ENCODE assay signal across 2 cellular contexts in the genomic region with DNA sequence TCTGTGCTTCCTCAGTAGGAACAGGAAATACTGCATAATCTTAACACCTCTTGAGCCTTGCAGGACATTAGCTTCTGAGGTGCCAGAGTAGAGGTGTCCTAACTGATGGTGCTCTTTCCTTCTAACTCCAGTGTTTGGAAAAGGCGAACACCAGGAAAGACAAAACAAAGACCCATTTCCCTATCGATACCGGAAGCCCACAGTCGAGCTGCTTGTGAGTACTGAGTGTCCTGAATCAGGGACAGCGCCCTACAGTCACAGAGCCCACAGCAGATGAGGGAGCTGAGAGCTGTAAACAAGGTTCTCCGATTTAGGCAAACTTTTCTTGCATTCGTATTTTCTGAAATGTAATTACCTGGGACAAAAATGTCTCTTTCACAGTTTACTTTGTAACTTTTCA.
TF ChIP-seq lines count a peak whose summit lies in the region.

No MANE protein-coding gene starts in this region.

TF ChIP-seq in Ishikawa, 13 proteins besides CTCF, POLR2A, EP300 and RAD21:
- TF ChIP-seq, protein P1, sequence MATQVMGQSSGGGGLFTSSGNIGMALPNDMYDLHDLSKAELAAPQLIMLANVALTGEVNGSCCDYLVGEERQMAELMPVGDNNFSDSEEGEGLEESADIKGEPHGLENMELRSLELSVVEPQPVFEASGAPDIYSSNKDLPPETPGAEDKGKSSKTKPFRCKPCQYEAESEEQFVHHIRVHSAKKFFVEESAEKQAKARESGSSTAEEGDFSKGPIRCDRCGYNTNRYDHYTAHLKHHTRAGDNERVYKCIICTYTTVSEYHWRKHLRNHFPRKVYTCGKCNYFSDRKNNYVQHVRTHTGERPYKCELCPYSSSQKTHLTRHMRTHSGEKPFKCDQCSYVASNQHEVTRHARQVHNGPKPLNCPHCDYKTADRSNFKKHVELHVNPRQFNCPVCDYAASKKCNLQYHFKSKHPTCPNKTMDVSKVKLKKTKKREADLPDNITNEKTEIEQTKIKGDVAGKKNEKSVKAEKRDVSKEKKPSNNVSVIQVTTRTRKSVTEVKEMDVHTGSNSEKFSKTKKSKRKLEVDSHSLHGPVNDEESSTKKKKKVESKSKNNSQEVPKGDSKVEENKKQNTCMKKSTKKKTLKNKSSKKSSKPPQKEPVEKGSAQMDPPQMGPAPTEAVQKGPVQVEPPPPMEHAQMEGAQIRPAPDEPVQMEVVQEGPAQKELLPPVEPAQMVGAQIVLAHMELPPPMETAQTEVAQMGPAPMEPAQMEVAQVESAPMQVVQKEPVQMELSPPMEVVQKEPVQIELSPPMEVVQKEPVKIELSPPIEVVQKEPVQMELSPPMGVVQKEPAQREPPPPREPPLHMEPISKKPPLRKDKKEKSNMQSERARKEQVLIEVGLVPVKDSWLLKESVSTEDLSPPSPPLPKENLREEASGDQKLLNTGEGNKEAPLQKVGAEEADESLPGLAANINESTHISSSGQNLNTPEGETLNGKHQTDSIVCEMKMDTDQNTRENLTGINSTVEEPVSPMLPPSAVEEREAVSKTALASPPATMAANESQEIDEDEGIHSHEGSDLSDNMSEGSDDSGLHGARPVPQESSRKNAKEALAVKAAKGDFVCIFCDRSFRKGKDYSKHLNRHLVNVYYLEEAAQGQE (IDR thresholded peaks at IDR 0.05; ENCODE audit: low read depth) = no peak
- TF ChIP-seq, protein P2, sequence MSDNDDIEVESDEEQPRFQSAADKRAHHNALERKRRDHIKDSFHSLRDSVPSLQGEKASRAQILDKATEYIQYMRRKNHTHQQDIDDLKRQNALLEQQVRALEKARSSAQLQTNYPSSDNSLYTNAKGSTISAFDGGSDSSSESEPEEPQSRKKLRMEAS (IDR thresholded peaks at IDR 0.05) = 0 out of 2 replicates have a peak, but pooled peaks have one; percentile 39
TF ChIP-seq in Ishikawa: peak in this region for 1.

TF ChIP-seq in HepG2, 621 proteins besides CTCF, POLR2A, EP300 and RAD21:
- no peak for TF ChIP-seq ZNF446 (CRISPR knock-in tag; IDR thresholded peaks at IDR 0.05)
- TF ChIP-seq ZNF34 (CRISPR knock-in tag; IDR thresholded peaks at IDR 0.05; ENCODE audit: borderline replicate concordance) = no peak
- TF ChIP-seq YEATS2 (CRISPR knock-in tag; IDR thresholded peaks at IDR 0.05; ENCODE audit: borderline replicate concordance) = no peak
- no peak for TF ChIP-seq ZBTB8A (CRISPR knock-in tag; IDR thresholded peaks at IDR 0.05; ENCODE audit: borderline replicate concordance, low read depth)
- TF ChIP-seq ZSCAN12 (CRISPR knock-in tag; IDR thresholded peaks at IDR 0.05) = no peak
- TF ChIP-seq TOPORS (CRISPR knock-in tag; IDR thresholded peaks at IDR 0.05) = no peak
- TF ChIP-seq PRMT3 (CRISPR knock-in tag; IDR thresholded peaks at IDR 0.05; ENCODE audit: borderline replicate concordance, low read depth) = no peak
- no peak for TF ChIP-seq RELA (CRISPR knock-in tag; IDR thresholded peaks at IDR 0.05)
- TF ChIP-seq FOSL2 (CRISPR knock-in tag; IDR thresholded peaks at IDR 0.05) = no peak
- no peak for TF ChIP-seq ZBTB25 (CRISPR knock-in tag; IDR thresholded peaks at IDR 0.05)
TF ChIP-seq in HepG2: peak in this region for 0.
